Comparison of ENCODE assay signal across 36 cellular contexts in the genomic region with DNA sequence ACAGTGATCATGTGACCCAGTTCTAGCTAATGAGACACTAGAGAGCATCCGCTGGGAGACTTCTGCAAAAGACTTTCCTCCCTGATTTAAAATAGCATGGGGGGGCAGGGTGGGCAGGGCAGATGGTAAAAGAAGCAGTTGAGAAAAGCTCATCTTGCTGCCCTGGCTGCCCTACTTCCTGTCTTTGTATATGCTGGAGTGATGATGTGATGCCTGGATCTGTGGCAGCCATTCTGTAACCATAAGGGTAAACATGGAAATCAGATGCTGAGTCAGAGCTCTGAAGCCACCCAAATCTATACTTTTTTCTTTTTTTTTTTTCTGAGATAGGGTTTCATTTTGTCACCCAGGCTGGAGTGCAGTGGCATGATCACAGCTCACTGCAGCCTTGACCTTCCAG.
"Had no signal": no experiment of that assay in that cellular context is flagged by ENCODE, and none has a peak within 500 bp of the region (broad histone marks: within the 10 kb centered on the region; RNA-seq: fewer than 3 reads in every experiment).

No MANE protein-coding gene starts in this region.

- H3K27me3 Mint-ChIP-seq: activated CD4-positive, alpha-beta memory T cell treated with anti-CD3 and anti-CD28 coated beads, Interleukin-2, amount 10 ng/mL, durations not matched to agents 7 days and 5 days; activated CD4-positive, alpha-beta T cell treated with anti-CD3 and anti-CD28 coated beads for 36 hours; activated CD4-positive, alpha-beta T cell treated with anti-CD3 and anti-CD28 coated beads, Interleukin-2, amount 10 ng/mL, durations not matched to agents 7 days and 5 days; activated CD8-positive, alpha-beta memory T cell treated with anti-CD3 and anti-CD28 coated beads, Interleukin-2, amount 10 ng/mL, durations not matched to agents 7 days and 5 days; activated naive CD8-positive, alpha-beta T cell treated with anti-CD3 and anti-CD28 coated beads for 36 hours; activated T-cell treated with anti-CD3 and anti-CD28 coated beads, Interleukin-2, amount 50 U/mL, for 24 hours; central memory CD8-positive, alpha-beta T cell had no signal

- H3K27me3 ChIP-seq: adrenal gland, ascending aorta, cardiac muscle cell had no signal

- ATAC-seq: activated CD4-positive, alpha-beta T cell treated with anti-CD3 and anti-CD28 coated beads for 36 hours; activated CD4-positive, CD25-positive, alpha-beta regulatory T cell treated with anti-CD3 and anti-CD28 coated beads, Interleukin-2, amount 50 U/mL, for 24 hours; activated CD8-positive, alpha-beta memory T cell treated with anti-CD3 and anti-CD28 coated beads, Interleukin-2, amount 10 ng/mL, durations not matched to agents 7 days and 5 days; activated CD8-positive, alpha-beta T cell treated with anti-CD3 and anti-CD28 coated beads, Interleukin-2, amount 10 ng/mL, durations not matched to agents 7 days and 5 days; activated naive CD4-positive, alpha-beta T cell treated with anti-CD3 and anti-CD28 coated beads, Interleukin-2, amount 50 U/mL, for 72 hours; WTC11 had no signal

- H3K27ac Mint-ChIP-seq: activated CD4-positive, alpha-beta memory T cell treated with anti-CD3 and anti-CD28 coated beads, Interleukin-2, amount 10 ng/mL, durations not matched to agents 7 days and 5 days; activated CD4-positive, alpha-beta T cell treated with anti-CD3 and anti-CD28 coated beads for 36 hours; activated CD4-positive, alpha-beta T cell treated with anti-CD3 and anti-CD28 coated beads, Interleukin-2, amount 10 ng/mL, durations not matched to agents 7 days and 5 days; activated CD8-positive, alpha-beta memory T cell treated with anti-CD3 and anti-CD28 coated beads, Interleukin-2, amount 10 ng/mL, durations not matched to agents 7 days and 5 days; activated CD8-positive, alpha-beta T cell treated with anti-CD3 and anti-CD28 coated beads, Interleukin-2, amount 10 ng/mL, durations not matched to agents 7 days and 5 days; activated naive CD4-positive, alpha-beta T cell treated with anti-CD3 and anti-CD28 coated beads for 36 hours; activated naive CD4-positive, alpha-beta T cell treated with anti-CD3 and anti-CD28 coated beads, Interleukin-2, amount 50 U/mL, for 72 hours; activated naive CD8-positive, alpha-beta T cell treated with anti-CD3 and anti-CD28 coated beads for 36 hours; activated T-cell treated with anti-CD3 and anti-CD28 coated beads, Interleukin-2, amount 50 U/mL, for 24 hours; brain; T-helper 1 cell treated with Interleukin-12 subunit alpha and Interleukin-12 subunit beta and Interleukin-4 antibody, amounts not matched to agents 30 μg/mL and 1 μg/mL, for 36 hours; T-helper 2 cell treated with Interferon-gamma antibody and Interleukin-4, amounts not matched to agents 5 μg/mL and 100 μg/mL, for 36 hours; WTC11 had no signal

- H3K9me3 ChIP-seq: adrenal gland had no signal

- DNase-seq: activated CD4-positive, alpha-beta memory T cell treated with anti-CD3 and anti-CD28 coated beads, Interleukin-2, amount 10 ng/mL, durations not matched to agents 7 days and 5 days; activated CD4-positive, alpha-beta T cell treated with anti-CD3 and anti-CD28 coated beads for 1 hour; activated CD4-positive, alpha-beta T cell treated with anti-CD3 and anti-CD28 coated beads for 36 hours; activated CD4-positive, alpha-beta T cell treated with anti-CD3 and anti-CD28 coated beads for 48 hours; activated CD4-positive, alpha-beta T cell treated with anti-CD3 and anti-CD28 coated beads, Interleukin-2, amount 10 ng/mL, durations not matched to agents 7 days and 5 days; activated CD4-positive, alpha-beta T cell treated with anti-CD3 and anti-CD28 coated beads, Interleukin-2, amount 50 U/mL, for 48 hours; activated CD4-positive, CD25-positive, alpha-beta regulatory T cell; activated CD8-positive, alpha-beta memory T cell treated with anti-CD3 and anti-CD28 coated beads for 24 hours; activated CD8-positive, alpha-beta memory T cell treated with anti-CD3 and anti-CD28 coated beads, Interleukin-2, amount 10 ng/mL, durations not matched to agents 7 days and 5 days; activated CD8-positive, alpha-beta memory T cell treated with anti-CD3 and anti-CD28 coated beads, Interleukin-2, amount 50 U/mL, for 48 hours; activated CD8-positive, alpha-beta T cell treated with anti-CD3 and anti-CD28 coated beads, Interleukin-2, amount 10 ng/mL, durations not matched to agents 7 days and 5 days; activated effector memory CD4-positive, alpha-beta T cell treated with anti-CD3 and anti-CD28 coated beads, Interleukin-2, amount 50 U/mL, for 16 hours; activated gamma-delta T cell treated with Interleukin-2 at 50 U/mL for 16 hours; activated naive CD4-positive, alpha-beta T cell; activated naive CD4-positive, alpha-beta T cell treated with anti-CD3 and anti-CD28 coated beads for 36 hours; activated naive CD4-positive, alpha-beta T cell treated with anti-CD3 and anti-CD28 coated beads, Interleukin-2, amount 50 U/mL, for 16 hours; activated naive CD8-positive, alpha-beta T cell treated with anti-CD3 and anti-CD28 coated beads for 36 hours; activated T-cell treated with anti-CD3 and anti-CD28 coated beads, Interleukin-2, amount 50 U/mL, for 24 hours; activated T-cell treated with anti-CD3 and anti-CD28 coated beads, Interleukin-2, amount 50 U/mL, for 48 hours; adrenal gland; amniotic stem cell; anterior cingulate cortex; caudate nucleus; cerebellar nuclear complex; T-helper 2 cell; T-helper 9 cell; WERI-Rb-1 had no signal

- H3K27ac ChIP-seq: adrenal gland, ascending aorta, cardiac muscle cell, WERI-Rb-1 had no signal

- H3K9me3 Mint-ChIP-seq: activated CD4-positive, alpha-beta memory T cell treated with anti-CD3 and anti-CD28 coated beads, Interleukin-2, amount 10 ng/mL, durations not matched to agents 7 days and 5 days; activated naive CD4-positive, alpha-beta T cell treated with anti-CD3 and anti-CD28 coated beads for 36 hours; activated naive CD4-positive, alpha-beta T cell treated with anti-CD3 and anti-CD28 coated beads, Interleukin-2, amount 50 U/mL, for 72 hours; central memory CD8-positive, alpha-beta T cell had no signal

- H3K4me3 Mint-ChIP-seq: activated CD4-positive, alpha-beta memory T cell treated with anti-CD3 and anti-CD28 coated beads, Interleukin-2, amount 10 ng/mL, durations not matched to agents 7 days and 5 days; activated CD4-positive, alpha-beta T cell treated with anti-CD3 and anti-CD28 coated beads for 36 hours; activated CD4-positive, alpha-beta T cell treated with anti-CD3 and anti-CD28 coated beads, Interleukin-2, amount 10 ng/mL, durations not matched to agents 7 days and 5 days; activated CD8-positive, alpha-beta memory T cell treated with anti-CD3 and anti-CD28 coated beads, Interleukin-2, amount 10 ng/mL, durations not matched to agents 7 days and 5 days; activated CD8-positive, alpha-beta T cell treated with anti-CD3 and anti-CD28 coated beads, Interleukin-2, amount 10 ng/mL, durations not matched to agents 7 days and 5 days; activated naive CD4-positive, alpha-beta T cell treated with anti-CD3 and anti-CD28 coated beads for 36 hours; activated naive CD8-positive, alpha-beta T cell treated with anti-CD3 and anti-CD28 coated beads for 36 hours; activated T-cell treated with anti-CD3 and anti-CD28 coated beads, Interleukin-2, amount 50 U/mL, for 24 hours; brain; central memory CD8-positive, alpha-beta T cell; T-helper 1 cell treated with Interleukin-12 subunit alpha and Interleukin-12 subunit beta and Interleukin-4 antibody, amounts not matched to agents 30 μg/mL and 1 μg/mL, for 36 hours; T-helper 2 cell treated with Interferon-gamma antibody and Interleukin-4, amounts not matched to agents 5 μg/mL and 100 μg/mL, for 36 hours; WTC11 had no signal

- H3K4me1 Mint-ChIP-seq: brain; central memory CD8-positive, alpha-beta T cell; WTC11 had no signal

- H3K4me1 ChIP-seq: adrenal gland, ascending aorta had no signal

- H3K4me3 ChIP-seq: adrenal gland, ascending aorta, cardiac muscle cell had no signal
